ENCODE assay signal across 1 cellular context in the genomic region with DNA sequence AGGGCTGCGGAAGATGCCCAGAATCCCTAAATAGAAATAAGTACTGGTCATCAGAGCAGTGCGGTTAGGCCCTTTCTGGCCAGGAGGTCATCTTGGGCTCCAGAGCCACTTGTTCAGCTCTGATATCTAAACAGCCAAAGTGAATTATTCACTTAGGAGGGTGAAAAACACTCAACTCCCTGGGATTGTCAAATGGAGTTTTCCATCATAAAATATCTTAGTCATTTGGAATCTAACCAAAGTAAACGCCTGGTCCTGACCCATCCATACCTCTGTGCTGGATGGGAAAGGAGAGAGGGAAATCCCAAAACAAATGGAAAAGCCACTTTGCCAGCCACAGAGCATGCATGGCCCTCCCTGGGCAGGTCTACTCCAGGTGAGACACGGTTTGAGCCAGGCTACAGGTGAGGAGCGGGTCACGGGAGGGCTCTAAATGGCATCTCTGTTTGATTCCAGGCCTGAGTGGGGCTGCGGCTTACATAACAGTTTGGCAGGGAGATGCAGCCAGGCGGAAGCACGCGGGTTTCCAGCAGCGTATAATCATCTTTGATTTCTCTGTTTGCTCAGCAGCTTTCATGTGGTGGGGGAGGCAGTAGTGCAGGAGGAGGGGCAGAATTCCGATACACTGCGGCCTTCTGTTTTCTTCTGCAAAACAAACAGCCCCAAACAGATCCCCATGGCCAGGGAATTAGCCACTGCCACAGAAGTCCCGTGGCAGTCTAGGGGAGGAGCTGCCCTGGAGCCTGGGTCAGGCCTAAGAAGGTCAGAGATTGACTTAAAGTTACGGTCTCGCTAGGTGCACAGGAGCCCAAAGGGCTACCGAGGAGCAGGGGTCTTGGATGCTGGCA.
A peak's percentile ranks its signal among the peaks of the same experiment; 100 is the strongest.
TF ChIP-seq lines count a peak whose summit lies in the region.

No MANE protein-coding gene starts in this region.

TF ChIP-seq in HEK293, 187 proteins besides CTCF, POLR2A, EP300 and RAD21 (continued from another document):
- peak; percentile 100 for TF ChIP-seq INSM2 (tag by site-specific recombination; IDR thresholded peaks at IDR 0.05)
- TF ChIP-seq GLI4 (tag by site-specific recombination; IDR thresholded peaks at IDR 0.05) = no peak
- TF ChIP-seq SCRT2 (tag by site-specific recombination; IDR thresholded peaks at IDR 0.05) = peak; percentile 77
- 0 out of 2 replicates have a peak, but pooled peaks have one; percentile 34 for TF ChIP-seq MZF1 (tag by site-specific recombination; IDR thresholded peaks at IDR 0.05; ENCODE audit: borderline replicate concordance)
- TF ChIP-seq ZXDB (tag by site-specific recombination; IDR thresholded peaks at IDR 0.05) = peak; percentile 55; the same call in 1 of the 2 replicates
- TF ChIP-seq ZFP37 (tag by site-specific recombination; IDR thresholded peaks at IDR 0.05) = no peak
- TF ChIP-seq REST (tag by site-specific recombination; IDR thresholded peaks at IDR 0.05) = no peak
- peak; percentile 97 for TF ChIP-seq SP7 (tag by site-specific recombination; IDR thresholded peaks at IDR 0.05)
- no peak for TF ChIP-seq ZNF350 (tag by site-specific recombination; IDR thresholded peaks at IDR 0.05)
- 0 out of 2 replicates have a peak, but pooled peaks have one; percentile 17 for TF ChIP-seq ZBTB1 (tag by site-specific recombination; IDR thresholded peaks at IDR 0.05)
- TF ChIP-seq ZNF24 (tag by site-specific recombination; IDR thresholded peaks at IDR 0.05) = 0 out of 2 replicates have a peak, but pooled peaks have one; percentile 67
- TF ChIP-seq ZNF660 (tag by site-specific recombination; IDR thresholded peaks at IDR 0.05) = peak; percentile 70
- peak; percentile 45; the same call in 1 of the 2 replicates for TF ChIP-seq PATZ1 (tag by site-specific recombination; IDR thresholded peaks at IDR 0.05)
- TF ChIP-seq, protein P1, sequence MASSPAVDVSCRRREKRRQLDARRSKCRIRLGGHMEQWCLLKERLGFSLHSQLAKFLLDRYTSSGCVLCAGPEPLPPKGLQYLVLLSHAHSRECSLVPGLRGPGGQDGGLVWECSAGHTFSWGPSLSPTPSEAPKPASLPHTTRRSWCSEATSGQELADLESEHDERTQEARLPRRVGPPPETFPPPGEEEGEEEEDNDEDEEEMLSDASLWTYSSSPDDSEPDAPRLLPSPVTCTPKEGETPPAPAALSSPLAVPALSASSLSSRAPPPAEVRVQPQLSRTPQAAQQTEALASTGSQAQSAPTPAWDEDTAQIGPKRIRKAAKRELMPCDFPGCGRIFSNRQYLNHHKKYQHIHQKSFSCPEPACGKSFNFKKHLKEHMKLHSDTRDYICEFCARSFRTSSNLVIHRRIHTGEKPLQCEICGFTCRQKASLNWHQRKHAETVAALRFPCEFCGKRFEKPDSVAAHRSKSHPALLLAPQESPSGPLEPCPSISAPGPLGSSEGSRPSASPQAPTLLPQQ (tag by site-specific recombination; IDR thresholded peaks at IDR 0.05) = peak; percentile 53; the same call in 1 of the 2 replicates
- 0 out of 2 replicates have a peak, but pooled peaks have one; percentile 7 for TF ChIP-seq ZFHX2 (tag by site-specific recombination; conservative IDR thresholded peaks at IDR 0.05)
- TF ChIP-seq, protein P2, sequence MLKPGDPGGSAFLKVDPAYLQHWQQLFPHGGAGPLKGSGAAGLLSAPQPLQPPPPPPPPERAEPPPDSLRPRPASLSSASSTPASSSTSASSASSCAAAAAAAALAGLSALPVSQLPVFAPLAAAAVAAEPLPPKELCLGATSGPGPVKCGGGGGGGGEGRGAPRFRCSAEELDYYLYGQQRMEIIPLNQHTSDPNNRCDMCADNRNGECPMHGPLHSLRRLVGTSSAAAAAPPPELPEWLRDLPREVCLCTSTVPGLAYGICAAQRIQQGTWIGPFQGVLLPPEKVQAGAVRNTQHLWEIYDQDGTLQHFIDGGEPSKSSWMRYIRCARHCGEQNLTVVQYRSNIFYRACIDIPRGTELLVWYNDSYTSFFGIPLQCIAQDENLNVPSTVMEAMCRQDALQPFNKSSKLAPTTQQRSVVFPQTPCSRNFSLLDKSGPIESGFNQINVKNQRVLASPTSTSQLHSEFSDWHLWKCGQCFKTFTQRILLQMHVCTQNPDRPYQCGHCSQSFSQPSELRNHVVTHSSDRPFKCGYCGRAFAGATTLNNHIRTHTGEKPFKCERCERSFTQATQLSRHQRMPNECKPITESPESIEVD (tag by site-specific recombination; IDR thresholded peaks at IDR 0.05) = no peak; the same call in 1 of the 2 replicates
- no peak; the same call in 1 of the 2 replicates for TF ChIP-seq ZNF561 (tag by site-specific recombination; IDR thresholded peaks at IDR 0.05; ENCODE audit: borderline replicate concordance)
- 0 out of 2 replicates have a peak, but pooled peaks have one; percentile 29 for TF ChIP-seq ZNF792 (tag by site-specific recombination; IDR thresholded peaks at IDR 0.05)
- TF ChIP-seq, protein P3, sequence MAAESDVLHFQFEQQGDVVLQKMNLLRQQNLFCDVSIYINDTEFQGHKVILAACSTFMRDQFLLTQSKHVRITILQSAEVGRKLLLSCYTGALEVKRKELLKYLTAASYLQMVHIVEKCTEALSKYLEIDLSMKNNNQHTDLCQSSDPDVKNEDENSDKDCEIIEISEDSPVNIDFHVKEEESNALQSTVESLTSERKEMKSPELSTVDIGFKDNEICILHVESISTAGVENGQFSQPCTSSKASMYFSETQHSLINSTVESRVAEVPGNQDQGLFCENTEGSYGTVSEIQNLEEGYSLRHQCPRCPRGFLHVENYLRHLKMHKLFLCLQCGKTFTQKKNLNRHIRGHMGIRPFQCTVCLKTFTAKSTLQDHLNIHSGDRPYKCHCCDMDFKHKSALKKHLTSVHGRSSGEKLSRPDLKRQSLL (tag by site-specific recombination; IDR thresholded peaks at IDR 0.05) = no peak
- TF ChIP-seq KLF10 (tag by site-specific recombination; IDR thresholded peaks at IDR 0.05) = 0 out of 2 replicates have a peak, but pooled peaks have one; percentile 20
- TF ChIP-seq GLIS1 (tag by site-specific recombination; IDR thresholded peaks at IDR 0.05) = peak; percentile 79
- TF ChIP-seq BCL11A (tag by site-specific recombination; IDR thresholded peaks at IDR 0.05; ENCODE audit: low read depth) = no peak
- peak; percentile 70 for TF ChIP-seq ZBTB17 (tag by site-specific recombination; IDR thresholded peaks at IDR 0.05)
- TF ChIP-seq ZNF366 (tag by site-specific recombination; conservative IDR thresholded peaks at IDR 0.05) = peak; percentile 62
- no peak for TF ChIP-seq ZNF785 (tag by site-specific recombination; IDR thresholded peaks at IDR 0.05)
- TF ChIP-seq, protein P4, sequence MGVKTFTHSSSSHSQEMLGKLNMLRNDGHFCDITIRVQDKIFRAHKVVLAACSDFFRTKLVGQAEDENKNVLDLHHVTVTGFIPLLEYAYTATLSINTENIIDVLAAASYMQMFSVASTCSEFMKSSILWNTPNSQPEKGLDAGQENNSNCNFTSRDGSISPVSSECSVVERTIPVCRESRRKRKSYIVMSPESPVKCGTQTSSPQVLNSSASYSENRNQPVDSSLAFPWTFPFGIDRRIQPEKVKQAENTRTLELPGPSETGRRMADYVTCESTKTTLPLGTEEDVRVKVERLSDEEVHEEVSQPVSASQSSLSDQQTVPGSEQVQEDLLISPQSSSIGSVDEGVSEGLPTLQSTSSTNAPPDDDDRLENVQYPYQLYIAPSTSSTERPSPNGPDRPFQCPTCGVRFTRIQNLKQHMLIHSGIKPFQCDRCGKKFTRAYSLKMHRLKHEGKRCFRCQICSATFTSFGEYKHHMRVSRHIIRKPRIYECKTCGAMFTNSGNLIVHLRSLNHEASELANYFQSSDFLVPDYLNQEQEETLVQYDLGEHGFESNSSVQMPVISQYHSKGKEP (tag by site-specific recombination; IDR thresholded peaks at IDR 0.05) = peak; percentile 69
- peak; percentile 48; the same call in 1 of the 2 replicates for TF ChIP-seq ZNF629 (tag by site-specific recombination; IDR thresholded peaks at IDR 0.05)
- TF ChIP-seq ZNF155 (tag by site-specific recombination; IDR thresholded peaks at IDR 0.05) = no peak
